In the genomic region with DNA sequence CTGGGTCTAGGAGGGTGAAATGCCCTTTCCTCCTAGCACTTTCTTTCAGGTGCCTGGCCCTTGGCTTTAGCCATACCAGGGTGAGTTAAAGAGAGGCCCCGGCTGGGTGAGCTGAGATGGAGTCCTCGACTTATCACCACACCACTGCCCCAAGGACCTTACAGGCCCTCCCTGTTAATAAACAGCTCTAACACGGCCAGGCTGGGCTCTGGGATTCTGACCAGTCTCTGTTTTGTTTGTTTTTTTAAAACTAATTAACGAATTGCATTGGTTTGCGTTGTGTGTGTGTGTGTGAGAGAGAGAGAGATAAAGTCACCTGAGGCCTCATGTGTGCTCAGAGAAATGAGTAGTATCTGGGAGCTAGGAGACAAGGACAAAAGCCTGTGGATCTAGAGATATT, we compare ENCODE assay signal across 21 cellular contexts. TPM values are rescaled to one million over a fixed set of nuclear protein-coding genes. Genes with fewer than 3 reads are reported as not detected.
A peak's percentile ranks its signal among the peaks of the same experiment; 100 is the strongest.
DNase-seq lines count a peak whose midpoint lies in the region; ATAC-seq and TF ChIP-seq lines count a peak whose summit lies in the region.
"Had no signal": no experiment of that assay in that cellular context is flagged by ENCODE, and none has a peak within 500 bp of the region (broad histone marks: within the 10 kb centered on the region; RNA-seq: fewer than 3 reads in every experiment).

No MANE protein-coding gene starts in this region.

- H3K14ac ChIP-seq in mesenchymal stem cell (ENCODE audit: low read length in 2 of 2) = no peak overlapping the region

- no peak overlapping the region for H4K8ac ChIP-seq in mesenchymal stem cell (ENCODE audit: low read length)

- H3K27me3 Mint-ChIP-seq in activated naive CD8-positive, alpha-beta T cell treated with anti-CD3 and anti-CD28 coated beads, Interleukin-2, amount 10 ng/mL, durations not matched to agents 7 days and 5 days = peaks cover 5% of the 10 kb centered on the region
- H3K27me3 Mint-ChIP-seq in activated naive CD8-positive, alpha-beta T cell treated with anti-CD3 and anti-CD28 coated beads, Interleukin-2, amount 50 U/mL, for 24 hours = no peaks in the 10 kb centered on the region
- H3K27me3 Mint-ChIP-seq in dendritic cell treated with granulocyte-macrophage colony-stimulating factor and Interleukin-4, amounts not matched to agents 40 ng/mL and 50 ng/mL, for 4 days = peaks cover 32% of the 10 kb centered on the region
- H3K27me3 Mint-ChIP-seq: B cell; stimulated activated naive B cell treated with anti-CD40 and anti-IgM and Interleukin-4, amounts not matched to agents 10 μg/mL and 1 μg/mL and 100 μg/mL, for 72 hours had no signal

- H3K79me1 ChIP-seq in mesenchymal stem cell (replicated peaks; ENCODE audit: low read length, poor library complexity, severe bottlenecking) = no peaks in the 10 kb centered on the region

- peak overlapping the region; percentile 37 for H2BK15ac ChIP-seq in mesenchymal stem cell (ENCODE audit: low read depth, poor library complexity, severe bottlenecking)

- H3K4me1 ChIP-seq in mesenchymal stem cell (ENCODE audit: control insufficient read depth, insufficient read depth, low read depth, low read length) = peaks cover 5% of the 10 kb centered on the region
- peaks cover 4 to 49% (median 33%) of the 10 kb centered on the region in 4 donors for H3K4me1 ChIP-seq in tibial artery

- peak overlapping the region; percentile 27 for H3K27ac Mint-ChIP-seq in activated naive CD8-positive, alpha-beta T cell treated with anti-CD3 and anti-CD28 coated beads, Interleukin-2, amount 10 ng/mL, durations not matched to agents 7 days and 5 days
- H3K27ac Mint-ChIP-seq in activated naive CD8-positive, alpha-beta T cell treated with anti-CD3 and anti-CD28 coated beads, Interleukin-2, amount 50 U/mL, for 24 hours = no peak overlapping the region
- H3K27ac Mint-ChIP-seq in dendritic cell treated with granulocyte-macrophage colony-stimulating factor and Interleukin-4, amounts not matched to agents 40 ng/mL and 50 ng/mL, for 4 days = peak overlapping the region; percentile 90
- H3K27ac Mint-ChIP-seq: B cell; stimulated activated naive B cell treated with anti-CD40 and anti-IgM and Interleukin-4, amounts not matched to agents 10 μg/mL and 1 μg/mL and 100 μg/mL, for 72 hours had no signal

- POLR2A ChIA-PET in activated naive CD8-positive, alpha-beta T cell treated with anti-CD3 and anti-CD28 coated beads, Interleukin-2, amount 10 ng/mL, durations not matched to agents 7 days and 5 days (lab: Charles Lee) = no interaction called here

- H2AFZ ChIP-seq in mesenchymal stem cell (ENCODE audit: low read depth, low read length) = no peak overlapping the region

- H3K4me3 ChIP-seq in mesenchymal stem cell (ENCODE audit: insufficient read depth in 1 of 2, low read depth in 1 of 2, low read length in 2 of 2) (no peak overlapping the region), tibial artery (no peak overlapping the region)

- H3K27ac ChIP-seq in mesenchymal stem cell (ENCODE audit: low read length, poor library complexity, severe bottlenecking) (no peak overlapping the region), tibial artery (peak overlapping the region; percentile 80 to 93)

- intact Hi-C loops in dendritic cell treated with granulocyte-macrophage colony-stimulating factor and Interleukin-4, amounts not matched to agents 40 ng/mL and 50 ng/mL, for 4 days (cut with micrococcal nuclease) = no loop called here
- intact Hi-C loops in tibial artery (cut with DNase I; ENCODE audit: low total_unique reads) = no loop called here
- intact Hi-C loops in left colon (cut with DNase I, micrococcal nuclease) = loop anchor here in 1 of 2 donors (10.0 kb wide), 1 partner anchor 91 kb away; no protein-coding TSS in a partner anchor

- peaks cover 13% of the 10 kb centered on the region for H3K36me3 Mint-ChIP-seq in activated naive CD8-positive, alpha-beta T cell treated with anti-CD3 and anti-CD28 coated beads, Interleukin-2, amount 10 ng/mL, durations not matched to agents 7 days and 5 days
- no peaks in the 10 kb centered on the region for H3K36me3 Mint-ChIP-seq in activated naive CD8-positive, alpha-beta T cell treated with anti-CD3 and anti-CD28 coated beads, Interleukin-2, amount 50 U/mL, for 24 hours (ENCODE audit: low read depth)
- H3K36me3 Mint-ChIP-seq in dendritic cell treated with granulocyte-macrophage colony-stimulating factor and Interleukin-4, amounts not matched to agents 40 ng/mL and 50 ng/mL, for 4 days (ENCODE audit: low read depth) = peaks cover 6% of the 10 kb centered on the region

- no peak overlapping the region for H3K4me3 Mint-ChIP-seq in activated naive CD8-positive, alpha-beta T cell treated with anti-CD3 and anti-CD28 coated beads, Interleukin-2, amount 10 ng/mL, durations not matched to agents 7 days and 5 days
- no peak overlapping the region for H3K4me3 Mint-ChIP-seq in activated naive CD8-positive, alpha-beta T cell treated with anti-CD3 and anti-CD28 coated beads, Interleukin-2, amount 50 U/mL, for 24 hours
- H3K4me3 Mint-ChIP-seq in dendritic cell treated with granulocyte-macrophage colony-stimulating factor and Interleukin-4, amounts not matched to agents 40 ng/mL and 50 ng/mL, for 4 days = no peak overlapping the region
- H3K4me3 Mint-ChIP-seq: B cell; stimulated activated naive B cell treated with anti-CD40 and anti-IgM and Interleukin-4, amounts not matched to agents 10 μg/mL and 1 μg/mL and 100 μg/mL, for 72 hours had no signal

- DNase-seq in activated naive CD8-positive, alpha-beta T cell treated with anti-CD3 and anti-CD28 coated beads, Interleukin-2, amount 10 ng/mL, durations not matched to agents 7 days and 5 days = no peak
- DNase-seq in activated naive CD8-positive, alpha-beta T cell treated with anti-CD3 and anti-CD28 coated beads, Interleukin-2, amount 50 U/mL, for 24 hours = no peak
- no peak for DNase-seq in mesenchymal stem cell
- DNase-seq in tibial artery = no peak
- no peak for DNase-seq in NCI-H128 (lab: John Stamatoyannopoulos, UW; ENCODE audit: unreplicated experiment)
- DNase-seq in left colon = no peak
- DNase-seq: activated CD4-positive, alpha-beta T cell treated with anti-CD3 and anti-CD28 coated beads for 48 hours; activated effector memory CD4-positive, alpha-beta T cell treated with Interleukin-2 at 50 U/mL for 16 hours; Caco-2; NCI-H187 treated with DMSO at 0.1 percent for 48 hours; NCI-H2227 treated with DMSO at 0.1 percent for 48 hours; NCI-H774; SIG-M5; stimulated activated naive B cell treated with anti-CD40 and anti-IgM and Interleukin-4, amounts not matched to agents 10 μg/mL and 1 μg/mL and 100 μg/mL, for 72 hours; trophoblast cell had no signal

- H2BK120ac ChIP-seq in mesenchymal stem cell (ENCODE audit: low read depth, low read length) = no peak overlapping the region

- no peak overlapping the region for H3K4me2 ChIP-seq in mesenchymal stem cell (ENCODE audit: low read length, poor library complexity, severe bottlenecking)

- H3K4me1 Mint-ChIP-seq in activated naive CD8-positive, alpha-beta T cell treated with anti-CD3 and anti-CD28 coated beads, Interleukin-2, amount 10 ng/mL, durations not matched to agents 7 days and 5 days = peaks cover 44% of the 10 kb centered on the region
- H3K4me1 Mint-ChIP-seq in activated naive CD8-positive, alpha-beta T cell treated with anti-CD3 and anti-CD28 coated beads, Interleukin-2, amount 50 U/mL, for 24 hours = peaks cover 29% of the 10 kb centered on the region
- peaks cover 80% of the 10 kb centered on the region for H3K4me1 Mint-ChIP-seq in dendritic cell treated with granulocyte-macrophage colony-stimulating factor and Interleukin-4, amounts not matched to agents 40 ng/mL and 50 ng/mL, for 4 days (ENCODE audit: low read depth)

- H3K9me3 ChIP-seq in mesenchymal stem cell (ENCODE audit: control insufficient read depth, low read length) (no peaks in the 10 kb centered on the region), tibial artery (no peaks in the 10 kb centered on the region)

- H3K18ac ChIP-seq in mesenchymal stem cell (ENCODE audit: low read depth in 1 of 2, low read length in 2 of 2) = peak overlapping the region in 1 of 2 experiments; percentile 79

- H3K23ac ChIP-seq in mesenchymal stem cell (ENCODE audit: low read length in 2 of 2) = no peak overlapping the region

- H3K9ac ChIP-seq in mesenchymal stem cell (ENCODE audit: low read length) = no peak overlapping the region

- H3K27me3 ChIP-seq in mesenchymal stem cell (ENCODE audit: control insufficient read depth in 1 of 2, insufficient read depth in 1 of 2, low read length in 2 of 2) = no peaks in the 10 kb centered on the region
- H3K27me3 ChIP-seq in tibial artery = no peaks in the 10 kb centered on the region

- peak overlapping the region in 1 of 2 experiments; percentile 0 for H3K4ac ChIP-seq in mesenchymal stem cell (ENCODE audit: low read depth in 1 of 2, low read length in 2 of 2)

- 67% methylated on average over 5 of the region's 5 CpGs for WGBS in mesenchymal stem cell

- H2BK5ac ChIP-seq in mesenchymal stem cell (ENCODE audit: low read depth, low read length, poor library complexity, severe bottlenecking) = no peak overlapping the region

- peak overlapping the region; percentile 8 to 35 for H2BK12ac ChIP-seq in mesenchymal stem cell (ENCODE audit: low read length in 2 of 2)

- no peak overlapping the region for H4K91ac ChIP-seq in mesenchymal stem cell (ENCODE audit: low read length)

- peak overlapping the region; percentile 43 for H2AK5ac ChIP-seq in mesenchymal stem cell (ENCODE audit: low read length, severe bottlenecking)

- no peak for ATAC-seq in activated naive CD8-positive, alpha-beta T cell treated with anti-CD3 and anti-CD28 coated beads, Interleukin-2, amount 10 ng/mL, durations not matched to agents 7 days and 5 days (ENCODE audit: low read depth)
- ATAC-seq in activated naive CD8-positive, alpha-beta T cell treated with anti-CD3 and anti-CD28 coated beads, Interleukin-2, amount 50 U/mL, for 24 hours = no peak
- ATAC-seq in HG02798 (IDR thresholded peaks at IDR 0.05; ENCODE audit: poor library complexity, unreplicated experiment) (no peak), left colon (no peak)
- ATAC-seq: sciatic nerve; stimulated activated naive B cell treated with anti-CD40 and anti-IgM and Interleukin-4, amounts not matched to agents 10 μg/mL and 1 μg/mL and 100 μg/mL, for 72 hours had no signal

- H3K36me3 ChIP-seq in mesenchymal stem cell (ENCODE audit: control insufficient read depth in 1 of 2, insufficient read depth in 2 of 2, low read depth in 1 of 2, low read length in 2 of 2) (no peaks in the 10 kb centered on the region), tibial artery (no peaks in the 10 kb centered on the region)

- no peak for TF ChIP-seq CTCF in tibial artery (IDR thresholded peaks at IDR 0.05)

- peaks cover 12% of the 10 kb centered on the region for H3K9me3 Mint-ChIP-seq in activated naive CD8-positive, alpha-beta T cell treated with anti-CD3 and anti-CD28 coated beads, Interleukin-2, amount 10 ng/mL, durations not matched to agents 7 days and 5 days
- peaks cover 8% of the 10 kb centered on the region for H3K9me3 Mint-ChIP-seq in activated naive CD8-positive, alpha-beta T cell treated with anti-CD3 and anti-CD28 coated beads, Interleukin-2, amount 50 U/mL, for 24 hours
- H3K9me3 Mint-ChIP-seq in dendritic cell treated with granulocyte-macrophage colony-stimulating factor and Interleukin-4, amounts not matched to agents 40 ng/mL and 50 ng/mL, for 4 days = no peaks in the 10 kb centered on the region

RNA-seq across cellular contexts. Expression of a gene that starts 14.3 kb away (rescaled TPM):
- not detected for total RNA-seq in activated naive CD8-positive, alpha-beta T cell treated with anti-CD3 and anti-CD28 coated beads, Interleukin-2, amount 10 ng/mL, durations not matched to agents 7 days and 5 days
- 0.22 TPM for polyA plus RNA-seq in mesenchymal stem cell (2013, experiment 1 of 2)
- 0.14 TPM for polyA plus RNA-seq in mesenchymal stem cell (2013, experiment 2 of 2)
- not detected for total RNA-seq in left colon
- total RNA-seq: Caco-2, esophagus mucosa had no signal

RNA-seq across cellular contexts. Expression of a gene that starts 30.2 kb away (rescaled TPM):
- under 1 TPM in 1 of 2 experiments, not detected in 1; 0.17 TPM for total RNA-seq in activated naive CD8-positive, alpha-beta T cell treated with anti-CD3 and anti-CD28 coated beads, Interleukin-2, amount 10 ng/mL, durations not matched to agents 7 days and 5 days
- polyA plus RNA-seq in mesenchymal stem cell (2013, experiment 1 of 2) = 11.3 TPM
- polyA plus RNA-seq in mesenchymal stem cell (2013, experiment 2 of 2) = 11.3 TPM
- total RNA-seq in left colon = 10 to 100 TPM in 1 of 2 donors, 1 to 10 TPM in 1; 3.2 to 11.9 TPM
- total RNA-seq: OCI-LY7 had no signal

RNA-seq across cellular contexts. Expression of a gene that starts 34.4 kb away (rescaled TPM):
- 100 to 1,000 TPM; 113 to 114 TPM for total RNA-seq in activated naive CD8-positive, alpha-beta T cell treated with anti-CD3 and anti-CD28 coated beads, Interleukin-2, amount 10 ng/mL, durations not matched to agents 7 days and 5 days
- polyA plus RNA-seq in mesenchymal stem cell (2013, experiment 1 of 2) = 59.1 TPM
- polyA plus RNA-seq in mesenchymal stem cell (2013, experiment 2 of 2) = 61.1 TPM
- 10 to 100 TPM; 45.6 to 54.1 TPM for total RNA-seq in left colon
